8 cellular contexts compared by ENCODE assay signal in the genomic region with DNA sequence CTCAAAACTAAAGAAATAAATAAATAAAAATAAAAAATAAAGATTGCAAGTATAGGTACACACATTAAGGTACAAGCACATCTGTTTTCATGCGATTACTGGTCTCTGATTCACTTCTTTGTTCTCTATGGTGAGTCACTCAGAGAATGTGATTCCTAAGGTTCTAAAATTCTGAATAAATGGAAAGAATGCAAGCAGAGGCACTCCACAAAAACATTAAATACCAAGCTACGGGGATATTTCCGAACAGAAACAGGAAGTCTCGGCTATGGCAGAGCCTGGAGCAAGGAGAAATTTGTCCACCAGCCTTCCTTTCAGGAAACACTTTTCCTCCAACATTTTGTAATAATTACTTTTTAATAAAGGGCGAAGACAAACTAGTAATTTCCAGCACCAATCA. TPM values are rescaled to one million over a fixed set of nuclear protein-coding genes. Genes with fewer than 3 reads are reported as not detected.
DNase-seq lines count a peak whose midpoint lies in the region; ATAC-seq and TF ChIP-seq lines count a peak whose summit lies in the region.

No MANE protein-coding gene starts in this region.

- no TSS peak for BruUV-seq in Caco-2 (replicated peaks; lab: Mats Ljungman, UMichigan)

- H3K9me3 ChIP-seq in Caco-2, result no peaks in the 10 kb centered on the region
- no peaks in the 10 kb centered on the region for H3K9me3 ChIP-seq in MG63
- no peaks in the 10 kb centered on the region for H3K9me3 ChIP-seq in muscle layer of colon (ENCODE audit: low read length)

- no peak for TF ChIP-seq CTCF in Caco-2 (IDR thresholded peaks at IDR 0.05; ENCODE audit: insufficient read depth in 1 of 2, low read depth in 1 of 2, low read length in 1 of 2, severe bottlenecking in 1 of 2, unreplicated experiment in 1 of 2)
- TF ChIP-seq CTCF in choroid plexus epithelial cell (conservative IDR thresholded peaks at IDR 0.05; ENCODE audit: low read depth, low read length), result no peak
- no peak for TF ChIP-seq CTCF in GM13977 (IDR thresholded peaks at IDR 0.05; ENCODE audit: extremely low read depth, insufficient read depth, missing control alignments)

- no peaks in the 10 kb centered on the region for H3K36me3 ChIP-seq in Caco-2 (ENCODE audit: control insufficient read depth, insufficient read depth, low read length)
- H3K36me3 ChIP-seq in MG63, result peaks cover 5% of the 10 kb centered on the region; the same call in 1 of the 2 replicates
- no peaks in the 10 kb centered on the region for H3K36me3 ChIP-seq in muscle layer of colon (ENCODE audit: insufficient read depth, low read length)

- H3K27ac Mint-ChIP-seq in Caco-2 (ENCODE audit: unreplicated experiment), result no peak overlapping the region

- intact Hi-C loops in Caco-2 (cut with micrococcal nuclease; ENCODE audit: unreplicated experiment), result loop anchor here (1.0 to 5.0 kb wide), 2 partner anchors 139 to 205 kb away; no protein-coding TSS in a partner anchor

- in situ Hi-C loops in GM13977 (cut with MboI; ENCODE audit: low pct_unique_long_range_greater_than_20kb, low sequenced_read_pairs, unreplicated experiment), result no loop called here

- no peak for DNase-seq in Caco-2
- DNase-seq in MG63, result no peak
- DNase-seq in choroid plexus epithelial cell (ENCODE audit: low read depth), result peak; percentile 76
- DNase-seq in ecto neural progenitor cell (ENCODE audit: low spot score), result no peak
- DNase-seq in NCI-H526 treated with DMSO at 0.1 percent for 48 hours (lab: John Stamatoyannopoulos, UW), result no peak
- no peak for DNase-seq in GM13977 (ENCODE audit: low spot score)

- H3K27me3 ChIP-seq in Caco-2 (replicated peaks; ENCODE audit: control insufficient read depth, insufficient read depth, low read length), result no peaks in the 10 kb centered on the region; the same call in 1 of the 2 replicates
- H3K27me3 ChIP-seq in MG63, result no peaks in the 10 kb centered on the region
- no peaks in the 10 kb centered on the region for H3K27me3 ChIP-seq in muscle layer of colon (ENCODE audit: control insufficient read depth in 1 of 2, insufficient read depth in 2 of 2, low read length in 2 of 2)

- no peaks in the 10 kb centered on the region for H3K9me3 Mint-ChIP-seq in Caco-2 (ENCODE audit: unreplicated experiment)

- peaks cover 15% of the 10 kb centered on the region for H3K36me3 Mint-ChIP-seq in Caco-2 (ENCODE audit: insufficient read depth, unreplicated experiment)

- peak overlapping the region; percentile 93 for H3K4me3 ChIP-seq in Caco-2 (ENCODE audit: low read depth, low read length)
- H3K4me3 ChIP-seq in MG63, result peak overlapping the region; percentile 85
- H3K4me3 ChIP-seq in choroid plexus epithelial cell (ENCODE audit: low read depth, low read length), result peak overlapping the region; percentile 84
- peak overlapping the region; percentile 55 to 96 for H3K4me3 ChIP-seq in muscle layer of colon (ENCODE audit: low read depth in 1 of 2, low read length in 2 of 2)

- no peaks in the 10 kb centered on the region for H3K27me3 Mint-ChIP-seq in Caco-2 (ENCODE audit: insufficient read depth, unreplicated experiment)

- POLR2A ChIA-PET in Caco-2 (lab: Charles Lee), result no interaction called here

- peak overlapping the region; percentile 79 for H3K27ac ChIP-seq in muscle layer of colon (ENCODE audit: low read depth, low read length)

- peaks cover 16% of the 10 kb centered on the region for H3K4me1 Mint-ChIP-seq in Caco-2 (ENCODE audit: low read depth, unreplicated experiment)

- H3K4me1 ChIP-seq in Caco-2 (no peaks in the 10 kb centered on the region), muscle layer of colon (ENCODE audit: insufficient read depth, low read length) (peaks cover 13% of the 10 kb centered on the region)

- H3K9ac ChIP-seq in muscle layer of colon (ENCODE audit: low read length), result peak overlapping the region; percentile 41

- CTCF ChIA-PET in Caco-2 (lab: Charles Lee), result no interaction called here

- H3K4me3 Mint-ChIP-seq in Caco-2 (ENCODE audit: unreplicated experiment), result peak overlapping the region; percentile 90

- ATAC-seq in HG03108 (IDR thresholded peaks at IDR 0.05; ENCODE audit: unreplicated experiment), result no peak

RNA-seq across cellular contexts. Expression of gene VOPP1, which starts 1.4 kb away (rescaled TPM):
- 43.6 and 46.8 TPM in 2 replicates for total RNA-seq in Caco-2 (2022)
- total RNA-seq in MG63 (2014; rRNA removed; shearing (Covaris generic); ENCODE audit: low replicate concordance), result 45.4 and 56.4 TPM in 2 replicates
